ENCODE assay signal across 8 cellular contexts in genomic region chr12:75390899-75391538, GRCh38. TPM values are rescaled to one million over a fixed set of nuclear protein-coding genes. Genes with fewer than 3 reads are reported as not detected.
DNase-seq lines count a peak whose midpoint lies in the region; ATAC-seq and TF ChIP-seq lines count a peak whose summit lies in the region.

TSS of gene GLIPR1L2 (plus strand) at chr12:75391089. CDS start at chr12:75391117, 28 bp downstream.

- H3K4me1 ChIP-seq in CD4-positive, CD25-positive, alpha-beta regulatory T cell (ENCODE audit: control insufficient read depth, insufficient read depth, low read length, poor library complexity, severe bottlenecking): peaks cover 40% of the 10 kb centered on the region
- H3K4me1 ChIP-seq in ectodermal cell (ENCODE audit: control insufficient read depth, insufficient read depth, low read length) (no peaks in the 10 kb centered on the region), lower lobe of right lung (peaks cover 23% of the 10 kb centered on the region)

- H3K4me3 ChIP-seq in CD4-positive, CD25-positive, alpha-beta regulatory T cell (ENCODE audit: low read depth, low read length): peak within 1 kb of the TSS; percentile 79
- peak within 1 kb of the TSS; percentile 37 for H3K4me3 ChIP-seq in ectodermal cell (ENCODE audit: insufficient read depth, low read depth, low read length)
- peak within 1 kb of the TSS; percentile 65 for H3K4me3 ChIP-seq in lower lobe of right lung

- peaks cover 30 to 70% (median 52%) of the 10 kb centered on the region in 4 donors for H3K4me1 Mint-ChIP-seq in CD4-positive, CD25-positive, alpha-beta regulatory T cell
- peaks cover 35% of the 10 kb centered on the region for H3K4me1 Mint-ChIP-seq in activated CD8-positive, alpha-beta T cell treated with anti-CD3 and anti-CD28 coated beads, Interleukin-2, amount 10 ng/mL, durations not matched to agents 7 days and 5 days (ENCODE audit: low read depth)

- intact Hi-C loops in lower lobe of right lung (cut with DNase I): no loop called here

- no peaks in the 10 kb centered on the region for H3K36me3 Mint-ChIP-seq in CD4-positive, CD25-positive, alpha-beta regulatory T cell
- H3K36me3 Mint-ChIP-seq in activated CD8-positive, alpha-beta T cell treated with anti-CD3 and anti-CD28 coated beads, Interleukin-2, amount 10 ng/mL, durations not matched to agents 7 days and 5 days (ENCODE audit: low read depth): no peaks in the 10 kb centered on the region

- peak; percentile 78 to 95 (median 81) for DNase-seq in CD4-positive, CD25-positive, alpha-beta regulatory T cell
- DNase-seq in NCI-H748 treated with DMSO at 0.1 percent for 48 hours (lab: John Stamatoyannopoulos, UW): peak; percentile 92
- peak; percentile 92 for DNase-seq in activated CD8-positive, alpha-beta T cell treated with anti-CD3 and anti-CD28 coated beads, Interleukin-2, amount 10 ng/mL, durations not matched to agents 7 days and 5 days
- DNase-seq in lower lobe of right lung: peak; percentile 96
- peak; percentile 68 to 77 (median 72) for DNase-seq in stimulated activated CD4-positive, alpha-beta T cell treated with anti-CD3 and anti-CD28 coated beads, TNF-alpha, amount 100 ng/mL, for 1 hour (ENCODE audit: low read depth in 3 of 3, low spot score in 1 of 3)

- CTCF ChIA-PET in activated CD8-positive, alpha-beta T cell treated with anti-CD3 and anti-CD28 coated beads, Interleukin-2, amount 10 ng/mL, durations not matched to agents 7 days and 5 days (lab: Charles Lee): interaction anchor here (0.6 to 4.8 kb wide), 24 partner anchors 13 to 136 kb away, joined by 3 to 62 read pairs (median 5); partner anchors contain the start of genes GLIPR1, GLIPR1L1 and KRR1

- POLR2A ChIA-PET in activated CD8-positive, alpha-beta T cell treated with anti-CD3 and anti-CD28 coated beads, Interleukin-2, amount 10 ng/mL, durations not matched to agents 7 days and 5 days (lab: Charles Lee): interaction anchor here (0.5 to 1.6 kb wide), 8 partner anchors 17 to 643 kb away, joined by 3 to 9 read pairs (median 4); partner anchors contain the start of genes GLIPR1 and GLIPR1L1

- H3K36me3 ChIP-seq in CD4-positive, CD25-positive, alpha-beta regulatory T cell (ENCODE audit: control insufficient read depth, insufficient read depth, low read length): no peaks in the 10 kb centered on the region
- H3K36me3 ChIP-seq in ectodermal cell (ENCODE audit: control insufficient read depth, insufficient read depth, low read length) (no peaks in the 10 kb centered on the region), lower lobe of right lung (no peaks in the 10 kb centered on the region)

- peaks cover 0 to 3% (median 0%) of the 10 kb centered on the region in 7 donors for H3K9me3 Mint-ChIP-seq in CD4-positive, CD25-positive, alpha-beta regulatory T cell
- no peaks in the 10 kb centered on the region for H3K9me3 Mint-ChIP-seq in activated CD8-positive, alpha-beta T cell treated with anti-CD3 and anti-CD28 coated beads, Interleukin-2, amount 10 ng/mL, durations not matched to agents 7 days and 5 days (ENCODE audit: insufficient read depth)

- no peaks in the 10 kb centered on the region for H3K27me3 Mint-ChIP-seq in CD4-positive, CD25-positive, alpha-beta regulatory T cell
- H3K27me3 Mint-ChIP-seq in activated CD8-positive, alpha-beta T cell treated with anti-CD3 and anti-CD28 coated beads, Interleukin-2, amount 10 ng/mL, durations not matched to agents 7 days and 5 days (ENCODE audit: low read depth): no peaks in the 10 kb centered on the region

- peak within 1 kb of the TSS; percentile 84 for H3K27ac ChIP-seq in CD4-positive, CD25-positive, alpha-beta regulatory T cell (ENCODE audit: insufficient read depth, low read length, poor library complexity, severe bottlenecking)
- H3K27ac ChIP-seq in ectodermal cell (ENCODE audit: insufficient read depth, low read depth, low read length, poor library complexity, severe bottlenecking): no peak within 1 kb of the TSS
- peak within 1 kb of the TSS; percentile 91 for H3K27ac ChIP-seq in lower lobe of right lung

- H3K9me3 ChIP-seq in CD4-positive, CD25-positive, alpha-beta regulatory T cell (ENCODE audit: control insufficient read depth in 2 of 2, low read length in 2 of 2): no peaks in the 10 kb centered on the region
- H3K9me3 ChIP-seq in ectodermal cell (ENCODE audit: control insufficient read depth, low read length) (no peaks in the 10 kb centered on the region), lower lobe of right lung (no peaks in the 10 kb centered on the region)

- peak; percentile 87 to 92 for ATAC-seq in CD4-positive, CD25-positive, alpha-beta regulatory T cell (ENCODE audit: low read depth in 2 of 2)
- peak; percentile 96 for ATAC-seq in GM19372 (IDR thresholded peaks at IDR 0.05; ENCODE audit: low read depth, unreplicated experiment)
- ATAC-seq in HG03558 (IDR thresholded peaks at IDR 0.05; ENCODE audit: extremely low read depth, unreplicated experiment): peak; percentile 93
- peak; percentile 98 for ATAC-seq in activated CD8-positive, alpha-beta T cell treated with anti-CD3 and anti-CD28 coated beads, Interleukin-2, amount 10 ng/mL, durations not matched to agents 7 days and 5 days
- peak; percentile 100 for ATAC-seq in lower lobe of right lung

- no peaks in the 10 kb centered on the region for H3K27me3 ChIP-seq in CD4-positive, CD25-positive, alpha-beta regulatory T cell (ENCODE audit: control insufficient read depth, insufficient read depth, low read length)
- H3K27me3 ChIP-seq in ectodermal cell (ENCODE audit: control insufficient read depth, insufficient read depth, low read length, poor library complexity, severe bottlenecking) (no peaks in the 10 kb centered on the region), lower lobe of right lung (ENCODE audit: low read depth) (no peaks in the 10 kb centered on the region)

- H3K4me3 Mint-ChIP-seq in CD4-positive, CD25-positive, alpha-beta regulatory T cell: peak within 1 kb of the TSS; percentile 90 to 96 (median 94)
- H3K4me3 Mint-ChIP-seq in activated CD8-positive, alpha-beta T cell treated with anti-CD3 and anti-CD28 coated beads, Interleukin-2, amount 10 ng/mL, durations not matched to agents 7 days and 5 days: peak within 1 kb of the TSS; percentile 82

- TF ChIP-seq CTCF in lower lobe of right lung (IDR thresholded peaks at IDR 0.05): peak; percentile 79

- H3K27ac Mint-ChIP-seq in CD4-positive, CD25-positive, alpha-beta regulatory T cell: peak within 1 kb of the TSS; percentile 98 to 99 (median 98)
- peak within 1 kb of the TSS; percentile 90 for H3K27ac Mint-ChIP-seq in activated CD8-positive, alpha-beta T cell treated with anti-CD3 and anti-CD28 coated beads, Interleukin-2, amount 10 ng/mL, durations not matched to agents 7 days and 5 days

- WGBS in ectodermal cell, 2 experiments: 50 to 56% methylated on average over 36 of the region's 36 CpGs

RNA-seq across cellular contexts. Expression of gene GLIPR1L2, which starts in this region (rescaled TPM):
- 0.27 TPM for total RNA-seq in CD4-positive, CD25-positive, alpha-beta regulatory T cell
- polyA plus RNA-seq in CD4-positive, CD25-positive, alpha-beta regulatory T cell: 1 to 10 TPM in 2 of 4 donors, under 1 TPM in 1, not detected in 1; 0.54 to 2.2 (median 1.7) TPM
- not detected for total RNA-seq in activated CD8-positive, alpha-beta T cell treated with anti-CD3 and anti-CD28 coated beads, Interleukin-2, amount 10 ng/mL, durations not matched to agents 7 days and 5 days
- polyA plus RNA-seq in ectodermal cell (2013, experiment 1 of 4): not detected
- 0.16 TPM for polyA plus RNA-seq in ectodermal cell (2013, experiment 2 of 4)
- polyA plus RNA-seq in ectodermal cell (2013, experiment 3 of 4): 0.27 TPM
- polyA plus RNA-seq in ectodermal cell (2013, experiment 4 of 4): not detected
- total RNA-seq in lower lobe of right lung: 0.68 TPM

Comparison
In these comparisons a context has a peak if more than half of its experiments do, and no peak if none do; other contexts are left out.
1. Peak in DNase-seq and ATAC-seq in activated CD8-positive, alpha-beta T cell treated with anti-CD3 and anti-CD28 coated beads, Interleukin-2, amount 10 ng/mL, durations not matched to agents 7 days and 5 days; RNA of the gene not detected or under 1 TPM.
2. Peak in DNase-seq, ATAC-seq, H3K4me3 ChIP-seq and H3K27ac ChIP-seq in lower lobe of right lung; RNA of the gene not detected or under 1 TPM.